In genomic region chr2:147501973-147502372, GRCh38 we compare ENCODE assay signal across 18 cellular contexts.
"Had no signal": no experiment of that assay in that cellular context is flagged by ENCODE, and none has a peak within 500 bp of the region (broad histone marks: within the 10 kb centered on the region; RNA-seq: fewer than 3 reads in every experiment).

No MANE protein-coding gene starts in this region.

- DNase-seq: activated B cell treated with CpG ODN at 0.5 μM for 24 hours; activated CD4-positive, alpha-beta T cell treated with anti-CD3 and anti-CD28 coated beads for 48 hours; activated CD8-positive, alpha-beta memory T cell treated with anti-CD3 and anti-CD28 coated beads, Interleukin-2, amount 50 U/mL, for 4 hours; activated CD8-positive, alpha-beta T cell treated with anti-CD3 and anti-CD28 coated beads, Interleukin-2, amount 10 ng/mL, durations not matched to agents 7 days and 5 days; activated effector memory CD4-positive, alpha-beta T cell treated with anti-CD3 and anti-CD28 coated beads, Interleukin-2, amount 50 U/mL, for 16 hours; activated T-cell treated with anti-CD3 and anti-CD28 coated beads, Interleukin-2, amount 50 U/mL, for 48 hours; anterior cingulate cortex; brain microvascular endothelial cell; effector CD8-positive, alpha-beta T cell; foreskin melanocyte; head of caudate nucleus; left colon; midbrain; pancreas; stimulated activated CD4-positive, alpha-beta T cell treated with anti-CD3 and anti-CD28 coated beads, Interleukin-12 subunit alpha, Interleukin-12 subunit beta, amount 100 ng/mL, for 4 hours; stimulated activated CD4-positive, alpha-beta T cell treated with anti-CD3 and anti-CD28 coated beads, Interleukin-2, amount 100 ng/mL, for 24 hours; stomach; testis had no signal

- ATAC-seq: activated CD8-positive, alpha-beta T cell treated with anti-CD3 and anti-CD28 coated beads, Interleukin-2, amount 10 ng/mL, durations not matched to agents 7 days and 5 days; left colon; pancreas had no signal
